ENCODE assay signal across 9 cellular contexts in genomic region chr19:36245210-36246005, GRCh38. TPM values are rescaled to one million over a fixed set of nuclear protein-coding genes. Genes with fewer than 3 reads are reported as not detected.
DNase-seq lines count a peak whose midpoint lies in the region; ATAC-seq and TF ChIP-seq lines count a peak whose summit lies in the region.
"Had no signal": no experiment of that assay in that cellular context is flagged by ENCODE, and none has a peak within 500 bp of the region (broad histone marks: within the 10 kb centered on the region; RNA-seq: fewer than 3 reads in every experiment).

No MANE protein-coding gene starts in this region.

- peak; percentile 32 for DNase-seq in GM13976 (ENCODE audit: low spot score)
- DNase-seq in anterior cingulate cortex (lab: John Stamatoyannopoulos, UW), result peak in 42 of 58 donors; percentile 4 to 74 (median 38)
- peak; percentile 82 for DNase-seq in iPS DF 19.7 (ENCODE audit: low read depth, low spot score)
- no peak for DNase-seq in gastrocnemius medialis
- no peak for DNase-seq in activated T-cell treated with anti-CD3 and anti-CD28 coated beads, Interleukin-2, amount 50 U/mL, for 4 hours
- no peak for DNase-seq in cortex of kidney (lab: John Stamatoyannopoulos, UW)
- DNase-seq in MG63, result no peak
- DNase-seq: NCI-H226 had no signal

- H3K9me3 ChIP-seq in gastrocnemius medialis (no peaks in the 10 kb centered on the region), MG63 (peaks cover 14% of the 10 kb centered on the region)

- H3K4me1 Mint-ChIP-seq in activated T-cell treated with anti-CD3 and anti-CD28 coated beads, Interleukin-2, amount 50 U/mL, for 4 hours (ENCODE audit: low read depth), result no peaks in the 10 kb centered on the region

- TF ChIP-seq CTCF in GM13976 (IDR thresholded peaks at IDR 0.05; ENCODE audit: borderline replicate concordance, control extremely low read depth, extremely low read depth, insufficient read depth, missing control alignments) (no peak), gastrocnemius medialis (IDR thresholded peaks at IDR 0.05 in 4 of 5, conservative IDR thresholded peaks at IDR 0.05 in 1 of 5) (no peak)

- in situ Hi-C loops in GM13976 (cut with MboI; ENCODE audit: low sequenced_read_pairs, unreplicated experiment) (loop anchor here (25.0 kb wide), 1 partner anchor 117 kb away; no protein-coding TSS in a partner anchor), gastrocnemius medialis (cut with MboI; ENCODE audit: low sequenced_read_pairs in 4 of 4) (loop anchor here in 1 of 4 donors (25.0 kb wide), 1 partner anchor 117 kb away; no protein-coding TSS in a partner anchor)

- no peak for ATAC-seq in gastrocnemius medialis
- no peak for ATAC-seq in activated T-cell treated with anti-CD3 and anti-CD28 coated beads, Interleukin-2, amount 50 U/mL, for 4 hours
- ATAC-seq in HG02759 (IDR thresholded peaks at IDR 0.05; ENCODE audit: unreplicated experiment), result no peak

- H3K27me3 ChIP-seq in gastrocnemius medialis (peaks cover 4 to 20% (median 18%) of the 10 kb centered on the region in 3 donors), MG63 (peaks cover 20% of the 10 kb centered on the region)

- H3K4me3 ChIP-seq in gastrocnemius medialis (peak overlapping the region; percentile 16 to 46 (median 28)), MG63 (no peak overlapping the region)

- H3K4me3 Mint-ChIP-seq in activated T-cell treated with anti-CD3 and anti-CD28 coated beads, Interleukin-2, amount 50 U/mL, for 4 hours, result no peak overlapping the region

- H3K36me3 Mint-ChIP-seq in activated T-cell treated with anti-CD3 and anti-CD28 coated beads, Interleukin-2, amount 50 U/mL, for 4 hours (ENCODE audit: insufficient read depth), result no peaks in the 10 kb centered on the region

- no peaks in the 10 kb centered on the region for H3K36me3 ChIP-seq in gastrocnemius medialis
- H3K36me3 ChIP-seq in MG63, result no peaks in the 10 kb centered on the region

- no peak overlapping the region for H3K27ac ChIP-seq in gastrocnemius medialis

- intact Hi-C loops in gastrocnemius medialis (cut with DNase I; ENCODE audit: low total_unique reads), result no loop called here

- no peak for TF ChIP-seq POLR2A in gastrocnemius medialis (IDR thresholded peaks at IDR 0.05)

- peaks cover 39% of the 10 kb centered on the region for H3K9me3 Mint-ChIP-seq in activated T-cell treated with anti-CD3 and anti-CD28 coated beads, Interleukin-2, amount 50 U/mL, for 4 hours

- peaks cover 4% of the 10 kb centered on the region for H3K27me3 Mint-ChIP-seq in activated T-cell treated with anti-CD3 and anti-CD28 coated beads, Interleukin-2, amount 50 U/mL, for 4 hours (ENCODE audit: low read depth)

- H3K4me1 ChIP-seq in gastrocnemius medialis, result no peaks in the 10 kb centered on the region

RNA-seq across cellular contexts. Expression of gene ZNF146, which starts 30.5 kb away (rescaled TPM):
- total RNA-seq in gastrocnemius medialis, result 100 to 1,000 TPM in 1 of 4 donors, 10 to 100 TPM in 3; 47.8 to 108 (median 91.2) TPM
- total RNA-seq in activated T-cell treated with anti-CD3 and anti-CD28 coated beads, Interleukin-2, amount 50 U/mL, for 4 hours, result 100 to 1,000 TPM in 2 of 3 donors, 10 to 100 TPM in 1; 98.7 to 102 (median 101) TPM
- 42.5 and 89.2 TPM in 2 replicates for total RNA-seq in MG63 (2014; rRNA removed; shearing (Covaris generic); ENCODE audit: low replicate concordance)

RNA-seq across cellular contexts. Expression of gene ZNF565, which starts 30.9 kb away (rescaled TPM):
- total RNA-seq in gastrocnemius medialis, result 1 to 10 TPM; 1.7 to 5.3 (median 2.3) TPM
- 1 to 10 TPM; 1.9 to 2.6 (median 2.5) TPM for total RNA-seq in activated T-cell treated with anti-CD3 and anti-CD28 coated beads, Interleukin-2, amount 50 U/mL, for 4 hours
- 3.0 and 3.9 TPM in 2 replicates for total RNA-seq in MG63 (2014; rRNA removed; shearing (Covaris generic); ENCODE audit: low replicate concordance)

Comparison
In these comparisons a context has a peak if more than half of its experiments do, and no peak if none do; other contexts are left out.
1. DNase-seq: peak in GM13976 (single experiment), anterior cingulate cortex (42 of 58) and iPS DF 19.7 (single experiment); none in gastrocnemius medialis (0 of 2), activated T-cell treated with anti-CD3 and anti-CD28 coated beads, Interleukin-2, amount 50 U/mL, for 4 hours (single experiment), cortex of kidney (single experiment) and MG63 (single experiment).